ENCODE assay signal across 28 cellular contexts in the genomic region with DNA sequence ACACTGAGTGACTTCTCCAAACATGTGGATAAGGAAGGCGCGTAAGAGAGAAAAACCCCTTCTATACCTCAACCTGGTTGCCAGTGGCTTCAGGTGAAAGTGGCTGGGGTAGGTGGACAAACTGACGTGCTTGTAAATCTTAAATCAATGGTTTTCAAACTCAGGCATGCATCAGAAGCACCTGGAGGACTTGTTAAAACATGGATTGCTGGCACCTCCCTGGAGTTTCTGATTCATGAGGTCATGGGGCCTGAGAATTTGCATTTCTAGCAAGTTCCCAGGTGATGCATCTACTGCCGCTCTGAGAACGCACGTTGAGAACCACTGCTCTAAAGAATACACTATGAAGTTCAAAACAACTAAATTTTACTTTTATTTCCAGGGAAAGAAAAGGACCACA.
"Had no signal": no experiment of that assay in that cellular context is flagged by ENCODE, and none has a peak within 500 bp of the region (broad histone marks: within the 10 kb centered on the region; RNA-seq: fewer than 3 reads in every experiment).

No MANE protein-coding gene starts in this region.

- H3K27me3 ChIP-seq: brain microvascular endothelial cell had no signal

- H3K4me3 ChIP-seq: PC-9 had no signal

- H3K27me3 Mint-ChIP-seq: activated CD4-positive, alpha-beta T cell treated with anti-CD3 and anti-CD28 coated beads, Interleukin-2, amount 10 ng/mL, durations not matched to agents 24 days and 14 days; activated CD8-positive, alpha-beta T cell treated with anti-CD3 and anti-CD28 coated beads for 36 hours; activated naive CD8-positive, alpha-beta T cell treated with anti-CD3 and anti-CD28 coated beads for 36 hours had no signal

- H3K36me3 Mint-ChIP-seq: activated naive CD8-positive, alpha-beta T cell treated with anti-CD3 and anti-CD28 coated beads for 36 hours had no signal

- H3K4me2 ChIP-seq: KMS-11, PC-9 had no signal

- H2AFZ ChIP-seq: PC-9 had no signal

- H3K36me3 ChIP-seq: brain microvascular endothelial cell, WERI-Rb-1 had no signal

- H3K4me3 Mint-ChIP-seq: activated CD8-positive, alpha-beta T cell treated with anti-CD3 and anti-CD28 coated beads for 36 hours; activated naive CD8-positive, alpha-beta T cell treated with anti-CD3 and anti-CD28 coated beads for 36 hours had no signal

- H3K27ac ChIP-seq: brain microvascular endothelial cell, KMS-11, PC-9, WERI-Rb-1 had no signal

- FAIRE-seq: RCC 7860 had no signal

- H3K27ac Mint-ChIP-seq: activated naive CD8-positive, alpha-beta T cell treated with anti-CD3 and anti-CD28 coated beads for 36 hours had no signal

- DNase-seq: activated CD4-positive, alpha-beta T cell treated with anti-CD3 and anti-CD28 coated beads, Interleukin-2, amount 50 U/mL, for 4 hours; activated CD4-positive, CD25-positive, alpha-beta regulatory T cell; activated effector memory CD4-positive, alpha-beta T cell treated with Interleukin-2 at 50 U/mL for 16 hours; activated naive CD4-positive, alpha-beta T cell; activated naive CD4-positive, alpha-beta T cell treated with anti-CD3 and anti-CD28 coated beads, Interleukin-2, amount 50 U/mL, for 16 hours; activated naive CD8-positive, alpha-beta T cell treated with anti-CD3 and anti-CD28 coated beads for 36 hours; activated T-cell treated with anti-CD3 and anti-CD28 coated beads, Interleukin-2, amount 50 U/mL, for 1 hour; amniotic stem cell; aorta; brain microvascular endothelial cell; MM.1S; MV-4-11; NCI-H1092; NCI-H1436 treated with DMSO at 0.1 percent for 48 hours; NCI-H1694 treated with DMSO at 0.1 percent for 48 hours; NCI-H2029; NCI-H345; NCI-H524 treated with DMSO at 0.1 percent for 48 hours; NCI-H748 treated with DMSO at 0.1 percent for 48 hours; NK-92 treated with Interleukin-12 subunit alpha and Interleukin-12 subunit beta, amount 100 ng/mL, for 24 hours; PC-9; Right ventricle myocardium superior; T1000; WERI-Rb-1 had no signal

- H3K9me3 Mint-ChIP-seq: activated CD4-positive, alpha-beta T cell treated with anti-CD3 and anti-CD28 coated beads, Interleukin-2, amount 10 ng/mL, durations not matched to agents 24 days and 14 days; activated CD8-positive, alpha-beta T cell treated with anti-CD3 and anti-CD28 coated beads for 36 hours; activated naive CD8-positive, alpha-beta T cell treated with anti-CD3 and anti-CD28 coated beads for 36 hours had no signal
